ENCODE assay signal across 22 cellular contexts in genomic region chr7:98946389-98946788, GRCh38.
DNase-seq lines count a peak whose midpoint lies in the region; ATAC-seq, FAIRE-seq and TF ChIP-seq lines count a peak whose summit lies in the region.
"Had no signal": no experiment of that assay in that cellular context is flagged by ENCODE, and none has a peak within 500 bp of the region (broad histone marks: within the 10 kb centered on the region; RNA-seq: fewer than 3 reads in every experiment).

No MANE protein-coding gene starts in this region.

- no peaks in the 10 kb centered on the region for H3K27me3 ChIP-seq in endodermal cell (ENCODE audit: control insufficient read depth, insufficient read depth, low read length, poor library complexity, severe bottlenecking)
- H3K27me3 ChIP-seq: BLaER1, SJSA1 had no signal

- FAIRE-seq in GM12892 (lab: Jason Lieb, UNC) (peak; percentile 67), HTR-8/SVneo (lab: Jason Lieb, UNC) (peak; percentile 93)

- no peak for DNase-seq in GM12892 (ENCODE audit: insufficient read length)
- DNase-seq in HTR-8/SVneo (ENCODE audit: insufficient read length, low spot score) = no peak
- no peak for DNase-seq in endodermal cell
- DNase-seq in nephron progenitor cell = no peak
- no peak for DNase-seq in midbrain (lab: John Stamatoyannopoulos, UW)
- DNase-seq: CD4-positive, alpha-beta T cell; COR-L47; DMS79; H7; IMR-90; Karpas-422; NCI-H1417; NCI-H1694 treated with DMSO at 0.1 percent for 48 hours; NCI-H2081 treated with DMSO at 0.1 percent for 48 hours; NCI-H2171 treated with DMSO at 0.1 percent for 48 hours; NCI-H524 treated with DMSO at 0.1 percent for 48 hours had no signal

- H3K4me3 Mint-ChIP-seq in endodermal cell (no peak overlapping the region), nephron progenitor cell (no peak overlapping the region)
- H3K4me3 Mint-ChIP-seq: CD4-positive, alpha-beta T cell had no signal

- no peak for ATAC-seq in HG03378 (IDR thresholded peaks at IDR 0.05; ENCODE audit: unreplicated experiment)
- ATAC-seq in HG03565 (IDR thresholded peaks at IDR 0.05; ENCODE audit: unreplicated experiment) = no peak
- ATAC-seq: Right ventricle myocardium inferior had no signal

- H3K4me3 ChIP-seq in endodermal cell (ENCODE audit: low read length) = no peak overlapping the region
- H3K4me3 ChIP-seq: BLaER1, SJSA1 had no signal

- H3K9ac ChIP-seq in endodermal cell (ENCODE audit: extremely low read depth, low read length, poor library complexity, severe bottlenecking) = no peak overlapping the region
- H3K9ac ChIP-seq: BLaER1 had no signal

- WGBS in endodermal cell (ENCODE audit: insufficient coverage in 1 of 2, insufficient read length in 1 of 2), 2 experiments = 95% methylated on average over 8 of the region's 8 CpGs; no CpG with 5 or more reads in 1 of the 2 experiments

- H3K9me3 Mint-ChIP-seq in endodermal cell (no peaks in the 10 kb centered on the region), nephron progenitor cell (no peaks in the 10 kb centered on the region)
- H3K9me3 Mint-ChIP-seq: CD4-positive, alpha-beta T cell had no signal

- no peak overlapping the region for H3K27ac ChIP-seq in endodermal cell (ENCODE audit: low read depth, low read length)
- H3K27ac ChIP-seq: BLaER1, HL-60, SJSA1 had no signal

- TF ChIP-seq CTCF in endodermal cell (conservative IDR thresholded peaks at IDR 0.05) (no peak), nephron progenitor cell (IDR thresholded peaks at IDR 0.05) (no peak)

- no peaks in the 10 kb centered on the region for H3K4me1 Mint-ChIP-seq in endodermal cell
- H3K4me1 Mint-ChIP-seq in nephron progenitor cell = no peaks in the 10 kb centered on the region

- peak overlapping the region; percentile 31 for H3K27ac Mint-ChIP-seq in endodermal cell
- peak overlapping the region; percentile 14 for H3K27ac Mint-ChIP-seq in nephron progenitor cell
- H3K27ac Mint-ChIP-seq: CD4-positive, alpha-beta T cell had no signal

- H3K27me3 Mint-ChIP-seq in endodermal cell (ENCODE audit: insufficient read depth) (no peaks in the 10 kb centered on the region), nephron progenitor cell (ENCODE audit: low read depth, poor library complexity) (no peaks in the 10 kb centered on the region)
- H3K27me3 Mint-ChIP-seq: CD4-positive, alpha-beta T cell had no signal

- H3K4me1 ChIP-seq in endodermal cell (ENCODE audit: control insufficient read depth, insufficient read depth, low read length) = no peaks in the 10 kb centered on the region
- H3K4me1 ChIP-seq: BLaER1, SJSA1 had no signal

- no peak for TF ChIP-seq POLR2A in GM12892 (IDR thresholded peaks at IDR 0.05; ENCODE audit: low read depth, low read length)

- H3K36me3 Mint-ChIP-seq in endodermal cell (ENCODE audit: low read depth) = peaks cover 73% of the 10 kb centered on the region
- H3K36me3 Mint-ChIP-seq in nephron progenitor cell (ENCODE audit: low read depth) = peaks cover 61% of the 10 kb centered on the region

- H3K9me3 ChIP-seq in endodermal cell (ENCODE audit: control insufficient read depth, low read length) = no peaks in the 10 kb centered on the region
- H3K9me3 ChIP-seq: BLaER1, SJSA1 had no signal

- H3K36me3 ChIP-seq in endodermal cell (ENCODE audit: control insufficient read depth, insufficient read depth, low read length) = peaks cover 91% of the 10 kb centered on the region
